Comparison of ENCODE assay signal across 10 cellular contexts in the genomic region with DNA sequence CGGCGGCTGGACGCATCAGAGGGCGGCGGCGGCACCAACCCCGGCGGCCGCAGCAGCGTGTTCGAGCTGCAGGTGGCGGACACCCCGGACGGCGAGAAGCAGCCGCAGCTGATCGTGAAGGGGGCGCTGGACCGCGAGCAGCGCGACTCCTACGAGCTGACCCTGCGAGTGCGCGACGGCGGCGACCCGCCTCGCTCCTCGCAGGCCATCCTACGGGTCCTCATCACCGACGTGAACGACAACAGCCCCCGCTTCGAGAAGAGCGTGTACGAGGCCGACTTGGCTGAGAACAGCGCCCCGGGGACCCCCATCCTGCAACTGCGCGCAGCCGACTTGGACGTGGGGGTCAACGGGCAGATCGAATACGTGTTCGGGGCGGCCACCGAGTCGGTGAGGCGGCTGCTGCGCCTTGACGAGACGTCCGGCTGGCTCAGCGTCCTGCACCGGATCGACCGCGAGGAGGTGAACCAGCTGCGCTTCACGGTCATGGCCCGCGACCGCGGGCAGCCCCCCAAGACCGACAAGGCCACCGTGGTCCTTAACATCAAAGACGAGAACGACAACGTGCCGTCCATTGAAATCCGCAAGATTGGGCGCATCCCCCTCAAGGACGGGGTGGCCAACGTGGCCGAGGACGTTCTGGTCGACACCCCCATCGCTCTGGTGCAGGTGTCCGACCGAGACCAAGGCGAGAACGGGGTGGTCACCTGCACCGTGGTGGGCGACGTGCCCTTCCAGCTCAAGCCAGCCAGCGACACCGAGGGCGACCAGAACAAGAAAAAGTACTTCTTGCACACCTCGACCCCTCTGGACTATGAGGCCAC. TPM values are rescaled to one million over a fixed set of nuclear protein-coding genes. Genes with fewer than 3 reads are reported as not detected.
DNase-seq lines count a peak whose midpoint lies in the region; TF ChIP-seq lines count a peak whose summit lies in the region.
"Had no signal": no experiment of that assay in that cellular context is flagged by ENCODE, and none has a peak within 500 bp of the region (broad histone marks: within the 10 kb centered on the region; RNA-seq: fewer than 3 reads in every experiment).

No MANE protein-coding gene starts in this region.

- H3K27ac ChIP-seq in breast epithelium (no peak overlapping the region), uterus (peak overlapping the region; percentile 56 to 86)

- no TSS peak for BruUV-seq in MCF 10A (replicated peaks; lab: Mats Ljungman, UMichigan)

- H3K27me3 ChIP-seq in breast epithelium (peaks cover 0 to 10% of the 10 kb centered on the region in 2 donors), uterus (no peaks in the 10 kb centered on the region)

- intact Hi-C loops in breast epithelium (cut with DNase I; ENCODE audit: low total_unique reads), result no loop called here
- intact Hi-C loops in MCF 10A (cut with micrococcal nuclease), result no loop called here
- intact Hi-C loops in uterus (cut with DNase I; ENCODE audit: low total_unique reads), result no loop called here

- TF ChIP-seq CTCF in breast epithelium (IDR thresholded peaks at IDR 0.05) (no peak), MCF 10A (IDR thresholded peaks at IDR 0.05; ENCODE audit: unreplicated experiment) (no peak), fibroblast of mammary gland (conservative IDR thresholded peaks at IDR 0.05; ENCODE audit: control insufficient read depth, insufficient read depth, low read depth, low read length) (no peak), nephron progenitor cell (IDR thresholded peaks at IDR 0.05) (peak; percentile 19), uterus (IDR thresholded peaks at IDR 0.05) (no peak), GM10266 (IDR thresholded peaks at IDR 0.05; ENCODE audit: control insufficient read depth, insufficient read depth, low read depth, missing control alignments) (no peak)

- H3K4me3 ChIP-seq in breast epithelium (peak overlapping the region; percentile 53 to 76 (median 61)), fibroblast of mammary gland (ENCODE audit: control insufficient read depth, low read depth, low read length) (peak overlapping the region; percentile 37), uterus (peak overlapping the region; percentile 55 to 62)

- CTCF ChIA-PET in MCF 10A (lab: Yijun Ruan, JAX), result interaction anchor here (0.6 to 0.9 kb wide), 3 partner anchors 15 to 725 kb away, joined by 3 to 4 read pairs (median 4); no protein-coding TSS in a partner anchor

- no peaks in the 10 kb centered on the region for H3K9me3 Mint-ChIP-seq in MCF 10A (ENCODE audit: unreplicated experiment)
- no peaks in the 10 kb centered on the region for H3K9me3 Mint-ChIP-seq in nephron progenitor cell
- H3K9me3 Mint-ChIP-seq: T-helper 2 cell treated with Interferon-gamma antibody and Interleukin-4, amounts not matched to agents 5 μg/mL and 100 μg/mL, for 36 hours had no signal

- no peak for DNase-seq in breast epithelium (ENCODE audit: low spot score in 2 of 2)
- DNase-seq in MCF 10A (ENCODE audit: unreplicated experiment), result no peak
- DNase-seq in fibroblast of mammary gland (ENCODE audit: low read depth), result no peak
- DNase-seq in nephron progenitor cell, result peak; percentile 30
- peak; percentile 22 to 27 for DNase-seq in uterus
- no peak for DNase-seq in activated CD4-positive, alpha-beta T cell treated with anti-CD3 and anti-CD28 coated beads for 48 hours
- no peak for DNase-seq in dedifferentiated amniotic fluid mesenchymal stem cell (ENCODE audit: extremely low spot score)
- no peak for DNase-seq in GM10266 (ENCODE audit: extremely low spot score)
- DNase-seq: NCI-H2029 treated with DMSO at 0.1 percent for 48 hours had no signal

- no peak overlapping the region for H3K4me3 Mint-ChIP-seq in MCF 10A (ENCODE audit: unreplicated experiment)
- H3K4me3 Mint-ChIP-seq in nephron progenitor cell, result peak overlapping the region; percentile 69
- H3K4me3 Mint-ChIP-seq: T-helper 2 cell treated with Interferon-gamma antibody and Interleukin-4, amounts not matched to agents 5 μg/mL and 100 μg/mL, for 36 hours had no signal

- H3K9me3 ChIP-seq in breast epithelium (no peaks in the 10 kb centered on the region), uterus (no peaks in the 10 kb centered on the region)

- H3K36me3 ChIP-seq in breast epithelium (no peaks in the 10 kb centered on the region), uterus (no peaks in the 10 kb centered on the region)

- H3K27me3 Mint-ChIP-seq in MCF 10A (ENCODE audit: insufficient read depth, unreplicated experiment) (no peaks in the 10 kb centered on the region), nephron progenitor cell (ENCODE audit: low read depth, poor library complexity) (peaks cover 55% of the 10 kb centered on the region)

- H3K4me1 Mint-ChIP-seq in MCF 10A (ENCODE audit: insufficient read depth, unreplicated experiment) (peaks cover 15% of the 10 kb centered on the region), nephron progenitor cell (peaks cover 57% of the 10 kb centered on the region)

- H3K36me3 Mint-ChIP-seq in MCF 10A (ENCODE audit: insufficient read depth, unreplicated experiment), result no peaks in the 10 kb centered on the region
- H3K36me3 Mint-ChIP-seq in nephron progenitor cell (ENCODE audit: low read depth), result no peaks in the 10 kb centered on the region

- H3K4me1 ChIP-seq in breast epithelium (no peaks in the 10 kb centered on the region), uterus (no peaks in the 10 kb centered on the region)

- no peak overlapping the region for H3K27ac Mint-ChIP-seq in MCF 10A (ENCODE audit: low read depth, unreplicated experiment)
- no peak overlapping the region for H3K27ac Mint-ChIP-seq in nephron progenitor cell

- POLR2A ChIA-PET in MCF 10A (lab: Yijun Ruan, JAX), result no interaction called here

- TF ChIP-seq POLR2A in breast epithelium (IDR thresholded peaks at IDR 0.05) (no peak), uterus (IDR thresholded peaks at IDR 0.05) (no peak)

RNA-seq across cellular contexts. Expression of a gene that starts 2.1 kb away (rescaled TPM):
- total RNA-seq in breast epithelium, result 10 to 100 TPM in 2 of 3 donors, 1 to 10 TPM in 1; 6.1 to 30.9 (median 14.4) TPM
- 3.6 and 5.6 TPM in 2 replicates for total RNA-seq in MCF 10A (2022)
- 100 to 1,000 TPM in 1 of 4 donors, 10 to 100 TPM in 3; 38.2 to 135 (median 62.6) TPM for total RNA-seq in uterus

Comparison
In these comparisons a context has a peak if more than half of its experiments do, and no peak if none do; other contexts are left out.
1. DNase-seq: peak in nephron progenitor cell (single experiment) and uterus (2 of 2); none in breast epithelium (0 of 2), MCF 10A (single experiment), fibroblast of mammary gland (single experiment), activated CD4-positive, alpha-beta T cell treated with anti-CD3 and anti-CD28 coated beads for 48 hours (single experiment), dedifferentiated amniotic fluid mesenchymal stem cell (single experiment) and GM10266 (single experiment).
2. H3K27ac ChIP-seq: peak in uterus (2 of 2); none in breast epithelium (0 of 2).
3. Peak in every context shown above with its lines, with median percentiles within 50 percentile points of each other: H3K4me3 ChIP-seq.